Comparison of ENCODE assay signal across 1 cellular context in the genomic region with DNA sequence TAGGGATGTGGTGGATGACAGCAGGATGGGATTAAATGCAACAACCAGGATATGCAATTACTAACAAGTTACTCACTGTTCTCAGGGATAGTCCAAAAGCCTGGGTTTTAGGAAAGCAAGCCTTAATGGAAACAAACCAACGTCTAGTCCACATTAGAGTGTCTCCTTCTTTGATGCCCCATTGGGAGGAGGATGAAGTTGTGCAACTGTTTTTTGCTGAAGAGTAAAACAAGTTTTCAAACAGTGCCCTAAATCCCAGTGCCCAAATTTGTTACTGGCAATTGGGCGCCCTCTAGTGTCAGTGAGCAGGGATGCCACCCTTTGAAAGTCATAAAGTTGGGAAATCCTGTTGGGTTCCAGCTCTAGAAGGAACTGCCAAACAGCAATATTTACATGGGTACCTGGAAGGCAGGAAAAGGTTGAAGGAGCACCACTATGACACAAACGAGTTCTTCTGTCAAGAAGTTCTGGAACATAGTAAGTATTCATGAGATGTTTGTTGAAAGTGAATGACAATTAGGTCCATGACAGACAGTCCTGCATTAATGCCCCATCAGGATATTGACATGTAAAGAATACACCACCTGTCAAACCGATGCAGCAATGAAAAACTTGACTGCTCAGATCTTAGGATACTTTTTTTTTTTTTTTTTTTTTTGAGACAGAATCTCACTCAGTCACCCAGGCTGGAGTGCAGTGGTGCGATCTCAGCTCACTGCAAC.
TF ChIP-seq lines count a peak whose summit lies in the region.

No MANE protein-coding gene starts in this region.

TF ChIP-seq in HepG2, 621 proteins besides CTCF, POLR2A, EP300 and RAD21 (continued from another document):
- peak; percentile 96 for TF ChIP-seq SMC3 (IDR thresholded peaks at IDR 0.05; ENCODE audit: low read length)
- TF ChIP-seq CEBPG (CRISPR knock-in tag; IDR thresholded peaks at IDR 0.05), result peak; percentile 66
- peak; percentile 31 for TF ChIP-seq XRCC5 (optimal IDR thresholded peaks at IDR 0.05; ENCODE audit: low read length)
- TF ChIP-seq ZNF737 (CRISPR knock-in tag; IDR thresholded peaks at IDR 0.05; ENCODE audit: borderline replicate concordance), result no peak
- TF ChIP-seq ZNF33B (CRISPR knock-in tag; IDR thresholded peaks at IDR 0.05), result no peak
- no peak for TF ChIP-seq ELF4 (CRISPR knock-in tag; IDR thresholded peaks at IDR 0.05; ENCODE audit: borderline replicate concordance)
- TF ChIP-seq PITX1 (CRISPR knock-in tag; IDR thresholded peaks at IDR 0.05), result peak; percentile 39; the same call in 1 of the 2 replicates
- peak; percentile 75 for TF ChIP-seq CEBPB (IDR thresholded peaks at IDR 0.05; ENCODE audit: borderline replicate concordance, low read depth, low read length)
- TF ChIP-seq LCORL (IDR thresholded peaks at IDR 0.05), result no peak
- peak; percentile 33; the same call in 1 of the 2 replicates for TF ChIP-seq LCORL (CRISPR knock-in tag; IDR thresholded peaks at IDR 0.05)
- TF ChIP-seq GZF1 (CRISPR knock-in tag; IDR thresholded peaks at IDR 0.05), result no peak
- no peak for TF ChIP-seq ARNT2 (CRISPR knock-in tag; IDR thresholded peaks at IDR 0.05; ENCODE audit: low read depth)
- TF ChIP-seq ELF3 (CRISPR knock-in tag; IDR thresholded peaks at IDR 0.05), result peak; percentile 34; the same call in 1 of the 2 replicates
- peak; percentile 96 for TF ChIP-seq STAG1 (CRISPR knock-in tag; IDR thresholded peaks at IDR 0.05)
